Comparison of ENCODE assay signal across 13 cellular contexts in genomic region chr3:154242766-154243165, GRCh38.
A peak's percentile ranks its signal among the peaks of the same experiment; 100 is the strongest.
DNase-seq lines count a peak whose midpoint lies in the region; TF ChIP-seq lines count a peak whose summit lies in the region.
"Had no signal": no experiment of that assay in that cellular context is flagged by ENCODE, and none has a peak within 500 bp of the region (broad histone marks: within the 10 kb centered on the region; RNA-seq: fewer than 3 reads in every experiment).

No MANE protein-coding gene starts in this region.

- DNase-seq in ascending aorta (ENCODE audit: low spot score in 2 of 2) (no peak), iPS-NIHi7 (ENCODE audit: extremely low spot score) (peak; percentile 67), sigmoid colon (no peak), caudate nucleus (lab: John Stamatoyannopoulos, UW) (no peak), adrenal gland (no peak), GM10266 (ENCODE audit: extremely low spot score) (no peak), cerebellar cortex (ENCODE audit: low spot score) (no peak)
- DNase-seq: activated CD4-positive, alpha-beta T cell treated with anti-CD3 and anti-CD28 coated beads, Interleukin-2, amount 50 U/mL, for 1 hour; cerebellar nuclear complex; NCI-H2081; NCI-H524 treated with DMSO at 0.1 percent for 48 hours; psoas muscle had no signal

- intact Hi-C loops in ascending aorta (cut with DNase I) (loop anchor here (2.0 to 10.0 kb wide), 3 partner anchors 60 to 1198 kb away; no protein-coding TSS in a partner anchor), sigmoid colon (cut with DNase I) (no loop called here), adrenal gland (cut with DNase I) (no loop called here)

- TF ChIP-seq EP300 in sigmoid colon (IDR thresholded peaks at IDR 0.05), result no peak

- H3K9me3 ChIP-seq in ascending aorta (no peaks in the 10 kb centered on the region), sigmoid colon (no peaks in the 10 kb centered on the region), adrenal gland (replicated peaks in 1 of 3) (no peaks in the 10 kb centered on the region)
- H3K9me3 ChIP-seq: psoas muscle had no signal

- no peak overlapping the region for H3K4me3 ChIP-seq in ascending aorta
- H3K4me3 ChIP-seq in sigmoid colon, result no peak overlapping the region
- H3K4me3 ChIP-seq in adrenal gland, result no peak overlapping the region
- H3K4me3 ChIP-seq: psoas muscle had no signal

- 90 to 91% methylated on average over 4 of the region's 4 CpGs for WGBS in sigmoid colon, 2 donors
- WGBS in adrenal gland, 4 donors, result 79 to 92% (median 85%) methylated on average over 3 to 4 of the region's 4 CpGs

- TF ChIP-seq POLR2A in sigmoid colon (IDR thresholded peaks at IDR 0.05), result no peak
- TF ChIP-seq POLR2A in adrenal gland (IDR thresholded peaks at IDR 0.05), result no peak

- no peaks in the 10 kb centered on the region for H3K27me3 ChIP-seq in ascending aorta
- no peaks in the 10 kb centered on the region for H3K27me3 ChIP-seq in sigmoid colon
- no peaks in the 10 kb centered on the region for H3K27me3 ChIP-seq in adrenal gland

- peak overlapping the region; percentile 25; the same call in 1 of the 2 replicates for H3K27ac ChIP-seq in C4-2B
- H3K27ac ChIP-seq in ascending aorta, result peak overlapping the region; percentile 87 to 88
- peak overlapping the region; percentile 55 to 69 (median 58) for H3K27ac ChIP-seq in sigmoid colon
- H3K27ac ChIP-seq in caudate nucleus (ENCODE audit: low read depth, low read length), result no peak overlapping the region
- H3K27ac ChIP-seq in adrenal gland, result peak overlapping the region in 2 of 5 donors; percentile 34 to 50
- H3K27ac ChIP-seq: psoas muscle had no signal

- TF ChIP-seq CTCF in C4-2B (conservative IDR thresholded peaks at IDR 0.05) (no peak), ascending aorta (IDR thresholded peaks at IDR 0.05) (no peak), sigmoid colon (IDR thresholded peaks at IDR 0.05) (no peak), adrenal gland (IDR thresholded peaks at IDR 0.05) (no peak), GM10266 (IDR thresholded peaks at IDR 0.05; ENCODE audit: control insufficient read depth, insufficient read depth, low read depth, missing control alignments) (no peak)

- peaks cover 4 to 27% of the 10 kb centered on the region in 2 donors for H3K4me1 ChIP-seq in ascending aorta
- peaks cover 0 to 39% (median 24%) of the 10 kb centered on the region in 4 donors for H3K4me1 ChIP-seq in sigmoid colon
- H3K4me1 ChIP-seq in adrenal gland (replicated peaks in 1 of 2), result peaks cover 0 to 6% of the 10 kb centered on the region in 2 donors
- H3K4me1 ChIP-seq: psoas muscle had no signal

- H3K36me3 ChIP-seq in ascending aorta, result peaks cover 7 to 16% of the 10 kb centered on the region in 2 donors
- H3K36me3 ChIP-seq in sigmoid colon, result peaks cover 0 to 25% (median 13%) of the 10 kb centered on the region in 4 donors
- H3K36me3 ChIP-seq in adrenal gland (replicated peaks in 1 of 2), result no peaks in the 10 kb centered on the region
